Comparison of ENCODE assay signal across 1 cellular context in the genomic region with DNA sequence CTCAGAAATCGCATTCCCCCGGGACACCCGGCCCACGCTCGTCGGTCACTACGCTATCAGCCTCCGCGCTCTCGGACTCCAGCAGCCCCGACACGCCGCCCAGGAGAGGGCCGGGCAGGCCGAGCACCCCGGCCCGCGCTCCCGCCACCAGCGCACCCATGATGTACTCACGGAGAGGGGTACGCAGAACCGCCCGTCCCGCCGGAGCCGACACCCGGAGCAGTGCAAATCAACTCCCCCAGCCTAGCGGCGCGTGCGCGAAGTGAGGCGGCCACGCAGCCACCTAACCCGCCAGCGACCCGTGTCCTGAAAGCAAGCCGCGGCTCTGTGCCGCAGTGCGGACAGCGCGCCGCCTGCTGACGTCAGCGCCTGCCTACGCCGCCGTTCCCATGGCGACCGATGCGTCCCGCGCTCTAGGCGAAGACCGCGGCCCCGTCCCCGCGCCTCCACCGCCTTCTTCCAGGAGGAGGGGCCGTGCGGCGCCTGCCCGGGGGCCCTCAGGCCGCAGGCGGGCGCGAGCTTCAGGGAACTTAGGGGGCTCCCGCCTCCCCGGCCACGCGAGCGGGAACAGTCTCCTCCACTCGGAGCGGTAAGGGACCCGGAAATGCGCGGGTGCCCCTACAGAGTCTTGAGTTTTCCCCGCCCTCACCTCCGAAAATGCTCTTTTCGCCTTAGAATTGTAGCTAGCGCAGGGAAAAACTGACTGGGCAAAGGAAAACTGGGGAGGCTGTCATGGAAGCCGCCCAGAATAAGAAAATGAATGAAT.
TF ChIP-seq lines count a peak whose summit lies in the region.

A gene (minus strand): TSS at position 329 of the 766 bp plus-strand sequence. CDS start 5,503 bp downstream, outside the sequence.

TF ChIP-seq in HepG2, 621 proteins besides CTCF, POLR2A, EP300 and RAD21 (continued from another document and continues in another):
- TF ChIP-seq, protein P1, sequence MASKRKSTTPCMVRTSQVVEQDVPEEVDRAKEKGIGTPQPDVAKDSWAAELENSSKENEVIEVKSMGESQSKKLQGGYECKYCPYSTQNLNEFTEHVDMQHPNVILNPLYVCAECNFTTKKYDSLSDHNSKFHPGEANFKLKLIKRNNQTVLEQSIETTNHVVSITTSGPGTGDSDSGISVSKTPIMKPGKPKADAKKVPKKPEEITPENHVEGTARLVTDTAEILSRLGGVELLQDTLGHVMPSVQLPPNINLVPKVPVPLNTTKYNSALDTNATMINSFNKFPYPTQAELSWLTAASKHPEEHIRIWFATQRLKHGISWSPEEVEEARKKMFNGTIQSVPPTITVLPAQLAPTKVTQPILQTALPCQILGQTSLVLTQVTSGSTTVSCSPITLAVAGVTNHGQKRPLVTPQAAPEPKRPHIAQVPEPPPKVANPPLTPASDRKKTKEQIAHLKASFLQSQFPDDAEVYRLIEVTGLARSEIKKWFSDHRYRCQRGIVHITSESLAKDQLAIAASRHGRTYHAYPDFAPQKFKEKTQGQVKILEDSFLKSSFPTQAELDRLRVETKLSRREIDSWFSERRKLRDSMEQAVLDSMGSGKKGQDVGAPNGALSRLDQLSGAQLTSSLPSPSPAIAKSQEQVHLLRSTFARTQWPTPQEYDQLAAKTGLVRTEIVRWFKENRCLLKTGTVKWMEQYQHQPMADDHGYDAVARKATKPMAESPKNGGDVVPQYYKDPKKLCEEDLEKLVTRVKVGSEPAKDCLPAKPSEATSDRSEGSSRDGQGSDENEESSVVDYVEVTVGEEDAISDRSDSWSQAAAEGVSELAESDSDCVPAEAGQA (IDR thresholded peaks at IDR 0.05; ENCODE audit: low read depth): peak; percentile 88
- TF ChIP-seq, protein P1 (CRISPR knock-in tag; IDR thresholded peaks at IDR 0.05; ENCODE audit: borderline replicate concordance): peak; percentile 90; the same call in 1 of the 2 replicates
- peak; percentile 69; the same call in 1 of the 2 replicates for TF ChIP-seq ZNF329 (CRISPR knock-in tag; IDR thresholded peaks at IDR 0.05; ENCODE audit: low read depth)
- TF ChIP-seq, protein P2, sequence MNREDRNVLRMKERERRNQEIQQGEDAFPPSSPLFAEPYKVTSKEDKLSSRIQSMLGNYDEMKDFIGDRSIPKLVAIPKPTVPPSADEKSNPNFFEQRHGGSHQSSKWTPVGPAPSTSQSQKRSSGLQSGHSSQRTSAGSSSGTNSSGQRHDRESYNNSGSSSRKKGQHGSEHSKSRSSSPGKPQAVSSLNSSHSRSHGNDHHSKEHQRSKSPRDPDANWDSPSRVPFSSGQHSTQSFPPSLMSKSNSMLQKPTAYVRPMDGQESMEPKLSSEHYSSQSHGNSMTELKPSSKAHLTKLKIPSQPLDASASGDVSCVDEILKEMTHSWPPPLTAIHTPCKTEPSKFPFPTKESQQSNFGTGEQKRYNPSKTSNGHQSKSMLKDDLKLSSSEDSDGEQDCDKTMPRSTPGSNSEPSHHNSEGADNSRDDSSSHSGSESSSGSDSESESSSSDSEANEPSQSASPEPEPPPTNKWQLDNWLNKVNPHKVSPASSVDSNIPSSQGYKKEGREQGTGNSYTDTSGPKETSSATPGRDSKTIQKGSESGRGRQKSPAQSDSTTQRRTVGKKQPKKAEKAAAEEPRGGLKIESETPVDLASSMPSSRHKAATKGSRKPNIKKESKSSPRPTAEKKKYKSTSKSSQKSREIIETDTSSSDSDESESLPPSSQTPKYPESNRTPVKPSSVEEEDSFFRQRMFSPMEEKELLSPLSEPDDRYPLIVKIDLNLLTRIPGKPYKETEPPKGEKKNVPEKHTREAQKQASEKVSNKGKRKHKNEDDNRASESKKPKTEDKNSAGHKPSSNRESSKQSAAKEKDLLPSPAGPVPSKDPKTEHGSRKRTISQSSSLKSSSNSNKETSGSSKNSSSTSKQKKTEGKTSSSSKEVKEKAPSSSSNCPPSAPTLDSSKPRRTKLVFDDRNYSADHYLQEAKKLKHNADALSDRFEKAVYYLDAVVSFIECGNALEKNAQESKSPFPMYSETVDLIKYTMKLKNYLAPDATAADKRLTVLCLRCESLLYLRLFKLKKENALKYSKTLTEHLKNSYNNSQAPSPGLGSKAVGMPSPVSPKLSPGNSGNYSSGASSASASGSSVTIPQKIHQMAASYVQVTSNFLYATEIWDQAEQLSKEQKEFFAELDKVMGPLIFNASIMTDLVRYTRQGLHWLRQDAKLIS (CRISPR knock-in tag; IDR thresholded peaks at IDR 0.05): no peak; the same call in 1 of the 2 replicates
- TF ChIP-seq TBL1XR1 (IDR thresholded peaks at IDR 0.05; ENCODE audit: borderline replicate concordance, low read length, partially characterized antibody): peak; percentile 13
- TF ChIP-seq TRIM24 (CRISPR knock-in tag; IDR thresholded peaks at IDR 0.05): no peak
- no peak for TF ChIP-seq HNF4A (CRISPR knock-in tag; IDR thresholded peaks at IDR 0.05)
- peak; percentile 82 for TF ChIP-seq TBX3 (IDR thresholded peaks at IDR 0.05; ENCODE audit: borderline replicate concordance)
- no peak for TF ChIP-seq ZNF3 (CRISPR knock-in tag; IDR thresholded peaks at IDR 0.05)
- TF ChIP-seq KLF16 (CRISPR knock-in tag; IDR thresholded peaks at IDR 0.05): peak in 1 of 2 experiments; percentile 86; a peak in 1 of 4 replicates
- peak; percentile 91 for TF ChIP-seq ZSCAN20 (CRISPR knock-in tag; IDR thresholded peaks at IDR 0.05; ENCODE audit: borderline replicate concordance)
- TF ChIP-seq, protein P3, sequence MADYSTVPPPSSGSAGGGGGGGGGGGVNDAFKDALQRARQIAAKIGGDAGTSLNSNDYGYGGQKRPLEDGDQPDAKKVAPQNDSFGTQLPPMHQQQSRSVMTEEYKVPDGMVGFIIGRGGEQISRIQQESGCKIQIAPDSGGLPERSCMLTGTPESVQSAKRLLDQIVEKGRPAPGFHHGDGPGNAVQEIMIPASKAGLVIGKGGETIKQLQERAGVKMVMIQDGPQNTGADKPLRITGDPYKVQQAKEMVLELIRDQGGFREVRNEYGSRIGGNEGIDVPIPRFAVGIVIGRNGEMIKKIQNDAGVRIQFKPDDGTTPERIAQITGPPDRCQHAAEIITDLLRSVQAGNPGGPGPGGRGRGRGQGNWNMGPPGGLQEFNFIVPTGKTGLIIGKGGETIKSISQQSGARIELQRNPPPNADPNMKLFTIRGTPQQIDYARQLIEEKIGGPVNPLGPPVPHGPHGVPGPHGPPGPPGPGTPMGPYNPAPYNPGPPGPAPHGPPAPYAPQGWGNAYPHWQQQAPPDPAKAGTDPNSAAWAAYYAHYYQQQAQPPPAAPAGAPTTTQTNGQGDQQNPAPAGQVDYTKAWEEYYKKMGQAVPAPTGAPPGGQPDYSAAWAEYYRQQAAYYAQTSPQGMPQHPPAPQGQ (CRISPR knock-in tag; IDR thresholded peaks at IDR 0.05; ENCODE audit: borderline replicate concordance): no peak; the same call in 1 of the 2 replicates
- no peak; the same call in 1 of the 2 replicates for TF ChIP-seq ADNP (CRISPR knock-in tag; IDR thresholded peaks at IDR 0.05)
- TF ChIP-seq, protein P4, sequence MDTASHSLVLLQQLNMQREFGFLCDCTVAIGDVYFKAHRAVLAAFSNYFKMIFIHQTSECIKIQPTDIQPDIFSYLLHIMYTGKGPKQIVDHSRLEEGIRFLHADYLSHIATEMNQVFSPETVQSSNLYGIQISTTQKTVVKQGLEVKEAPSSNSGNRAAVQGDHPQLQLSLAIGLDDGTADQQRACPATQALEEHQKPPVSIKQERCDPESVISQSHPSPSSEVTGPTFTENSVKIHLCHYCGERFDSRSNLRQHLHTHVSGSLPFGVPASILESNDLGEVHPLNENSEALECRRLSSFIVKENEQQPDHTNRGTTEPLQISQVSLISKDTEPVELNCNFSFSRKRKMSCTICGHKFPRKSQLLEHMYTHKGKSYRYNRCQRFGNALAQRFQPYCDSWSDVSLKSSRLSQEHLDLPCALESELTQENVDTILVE (CRISPR knock-in tag; IDR thresholded peaks at IDR 0.05): peak; percentile 15; the same call in 1 of the 2 replicates
- peak; percentile 85; the same call in 1 of the 2 replicates for TF ChIP-seq ZNF782 (CRISPR knock-in tag; IDR thresholded peaks at IDR 0.05; ENCODE audit: borderline replicate concordance)
- TF ChIP-seq ATF7 (IDR thresholded peaks at IDR 0.05): peak; percentile 64
- TF ChIP-seq ATF7 (CRISPR knock-in tag; IDR thresholded peaks at IDR 0.05): peak; percentile 96
- peak; percentile 86 for TF ChIP-seq NCOA1 (CRISPR knock-in tag; IDR thresholded peaks at IDR 0.05)
- 0 out of 2 replicates have a peak, but pooled peaks have one; percentile 39 for TF ChIP-seq ZNF136 (CRISPR knock-in tag; IDR thresholded peaks at IDR 0.05; ENCODE audit: low read depth)
- TF ChIP-seq CCAR2 (optimal IDR thresholded peaks at IDR 0.05; ENCODE audit: low read depth, low read length): no peak
- peak; percentile 87; the same call in 1 of the 2 replicates for TF ChIP-seq ZNF546 (CRISPR knock-in tag; conservative IDR thresholded peaks at IDR 0.05)
- TF ChIP-seq MAF1 (CRISPR knock-in tag; IDR thresholded peaks at IDR 0.05; ENCODE audit: borderline replicate concordance): peak; percentile 97
- no peak for TF ChIP-seq ZNF24 (IDR thresholded peaks at IDR 0.05)
- TF ChIP-seq ZNF101 (CRISPR knock-in tag; IDR thresholded peaks at IDR 0.05; ENCODE audit: borderline replicate concordance, low read depth): no peak; the same call in 1 of the 2 replicates
- TF ChIP-seq ZBTB1 (CRISPR knock-in tag; IDR thresholded peaks at IDR 0.05; ENCODE audit: borderline replicate concordance): no peak
- peak; percentile 18; the same call in 1 of the 2 replicates for TF ChIP-seq FIP1L1 (IDR thresholded peaks at IDR 0.05; ENCODE audit: borderline replicate concordance, insufficient read depth, low read depth, low read length)
- TF ChIP-seq, protein P5, sequence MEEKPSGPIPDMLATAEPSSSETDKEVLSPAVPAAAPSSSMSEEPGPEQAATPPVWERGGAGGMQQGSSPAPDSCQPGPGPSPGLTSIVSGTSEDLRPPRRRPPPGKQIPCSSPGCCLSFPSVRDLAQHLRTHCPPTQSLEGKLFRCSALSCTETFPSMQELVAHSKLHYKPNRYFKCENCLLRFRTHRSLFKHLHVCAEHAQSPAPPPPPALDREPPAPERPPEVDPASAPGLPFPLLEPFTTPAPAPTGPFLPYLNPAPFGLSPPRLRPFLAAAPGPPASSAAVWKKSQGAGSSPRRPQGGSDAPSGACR (CRISPR knock-in tag; IDR thresholded peaks at IDR 0.05): no peak; the same call in 1 of the 2 replicates
- TF ChIP-seq ZNF781 (CRISPR knock-in tag; IDR thresholded peaks at IDR 0.05; ENCODE audit: borderline replicate concordance, not compliant biosample characterization): peak; percentile 84
- no peak for TF ChIP-seq PHB2 (IDR thresholded peaks at IDR 0.05; ENCODE audit: partially characterized antibody)
- TF ChIP-seq SRF (IDR thresholded peaks at IDR 0.05; ENCODE audit: low read depth, low read length): no peak
- TF ChIP-seq RFX3 (CRISPR knock-in tag; IDR thresholded peaks at IDR 0.05): peak; percentile 99
- TF ChIP-seq NFKBIZ (CRISPR knock-in tag; IDR thresholded peaks at IDR 0.05): no peak
- 0 out of 2 replicates have a peak, but pooled peaks have one; percentile 66 for TF ChIP-seq NFE2L1 (CRISPR knock-in tag; IDR thresholded peaks at IDR 0.05; ENCODE audit: borderline replicate concordance)
- TF ChIP-seq ZKSCAN1 (IDR thresholded peaks at IDR 0.05; ENCODE audit: low read length): no peak
- no peak; the same call in 1 of the 2 replicates for TF ChIP-seq NCOA5 (CRISPR knock-in tag; IDR thresholded peaks at IDR 0.05)
- no peak for TF ChIP-seq CEBPB (IDR thresholded peaks at IDR 0.05; ENCODE audit: borderline replicate concordance, low read depth, low read length)
- peak; percentile 92 for TF ChIP-seq SPEN (CRISPR knock-in tag; IDR thresholded peaks at IDR 0.05; ENCODE audit: low read depth)
- TF ChIP-seq GATAD1 (CRISPR knock-in tag; IDR thresholded peaks at IDR 0.05): peak; percentile 74
- TF ChIP-seq, protein P6, sequence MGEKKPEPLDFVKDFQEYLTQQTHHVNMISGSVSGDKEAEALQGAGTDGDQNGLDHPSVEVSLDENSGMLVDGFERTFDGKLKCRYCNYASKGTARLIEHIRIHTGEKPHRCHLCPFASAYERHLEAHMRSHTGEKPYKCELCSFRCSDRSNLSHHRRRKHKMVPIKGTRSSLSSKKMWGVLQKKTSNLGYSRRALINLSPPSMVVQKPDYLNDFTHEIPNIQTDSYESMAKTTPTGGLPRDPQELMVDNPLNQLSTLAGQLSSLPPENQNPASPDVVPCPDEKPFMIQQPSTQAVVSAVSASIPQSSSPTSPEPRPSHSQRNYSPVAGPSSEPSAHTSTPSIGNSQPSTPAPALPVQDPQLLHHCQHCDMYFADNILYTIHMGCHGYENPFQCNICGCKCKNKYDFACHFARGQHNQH (CRISPR knock-in tag; IDR thresholded peaks at IDR 0.05): peak; percentile 83
- TF ChIP-seq GABPB1 (CRISPR knock-in tag; IDR thresholded peaks at IDR 0.05): peak; percentile 87
- TF ChIP-seq RORA (CRISPR knock-in tag; IDR thresholded peaks at IDR 0.05): no peak
- TF ChIP-seq ZNF614 (CRISPR knock-in tag; IDR thresholded peaks at IDR 0.05; ENCODE audit: borderline replicate concordance): peak; percentile 71; the same call in 1 of the 2 replicates
- peak; percentile 93 for TF ChIP-seq CENPT (CRISPR knock-in tag; IDR thresholded peaks at IDR 0.05; ENCODE audit: low read depth)
- peak; percentile 95 for TF ChIP-seq ZFX (CRISPR knock-in tag; IDR thresholded peaks at IDR 0.05; ENCODE audit: low read depth)
